In the genomic region with DNA sequence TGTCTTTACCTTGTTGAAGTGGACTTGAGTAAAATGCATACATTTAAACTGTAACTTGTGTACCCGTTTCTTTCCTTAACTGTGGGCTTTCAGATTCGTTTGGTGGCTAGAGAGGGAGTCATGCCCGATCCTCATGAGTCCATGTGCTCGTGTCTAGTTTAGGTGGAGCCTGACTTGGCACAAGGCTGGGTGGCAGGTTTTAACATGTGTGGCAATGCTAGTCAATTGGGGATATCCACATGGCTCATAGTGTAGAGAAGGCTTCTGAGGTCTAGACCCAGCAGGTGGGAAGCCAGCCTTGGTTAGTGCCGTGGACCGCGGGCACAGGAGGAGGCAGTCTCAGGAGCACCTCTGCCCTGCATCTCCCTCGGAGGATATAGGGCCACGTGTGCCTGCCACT, we compare ENCODE assay signal across 14 cellular contexts. TPM values are rescaled to one million over a fixed set of nuclear protein-coding genes. Genes with fewer than 3 reads are reported as not detected.
DNase-seq lines count a peak whose midpoint lies in the region; ATAC-seq and TF ChIP-seq lines count a peak whose summit lies in the region.
"Had no signal": no experiment of that assay in that cellular context is flagged by ENCODE, and none has a peak within 500 bp of the region (broad histone marks: within the 10 kb centered on the region; RNA-seq: fewer than 3 reads in every experiment).

No MANE protein-coding gene starts in this region.

- H3K4me3 ChIP-seq in CD8-positive, alpha-beta T cell (ENCODE audit: low read depth, low read length): no peak overlapping the region
- H3K4me3 ChIP-seq in muscle layer of colon (ENCODE audit: low read depth in 1 of 2, low read length in 2 of 2): no peak overlapping the region
- no peak overlapping the region for H3K4me3 ChIP-seq in PC-9
- H3K4me3 ChIP-seq: colonic mucosa, right lobe of liver had no signal

- H3K4me1 Mint-ChIP-seq in CD8-positive, alpha-beta T cell (ENCODE audit: low read depth): peaks cover 79% of the 10 kb centered on the region
- peaks cover 62% of the 10 kb centered on the region for H3K4me1 Mint-ChIP-seq in activated T-helper 1 cell treated with anti-CD3 and anti-CD28 coated beads, Interleukin-12 subunit alpha, Interleukin-12 subunit beta, Interleukin-2, Interleukin-4 antibody, amounts not matched to agents 30 ng/mL and 10 ng/mL and 1 ng/mL, durations not matched to agents 14 hours and 24 hours and 36 hours (ENCODE audit: low read depth)

- no peaks in the 10 kb centered on the region for H3K27me3 ChIP-seq in CD8-positive, alpha-beta T cell (ENCODE audit: insufficient read depth, low read length)
- H3K27me3 ChIP-seq in muscle layer of colon (ENCODE audit: control insufficient read depth in 1 of 2, insufficient read depth in 2 of 2, low read length in 2 of 2) (no peaks in the 10 kb centered on the region), PC-9 (ENCODE audit: insufficient read depth, low read depth) (no peaks in the 10 kb centered on the region)
- H3K27me3 ChIP-seq: colonic mucosa, right lobe of liver had no signal

- H3K4me3 Mint-ChIP-seq in CD8-positive, alpha-beta T cell: peak overlapping the region; percentile 32
- H3K4me3 Mint-ChIP-seq in activated T-helper 1 cell treated with anti-CD3 and anti-CD28 coated beads, Interleukin-12 subunit alpha, Interleukin-12 subunit beta, Interleukin-2, Interleukin-4 antibody, amounts not matched to agents 30 ng/mL and 10 ng/mL and 1 ng/mL, durations not matched to agents 14 hours and 24 hours and 36 hours: no peak overlapping the region
- H3K4me3 Mint-ChIP-seq: neural crest cell had no signal

- BruUV-seq in PC-9 (replicated peaks; lab: Mats Ljungman, UMichigan): no TSS peak

- intact Hi-C loops in CD8-positive, alpha-beta T cell (cut with DNase I, micrococcal nuclease): no loop called here
- intact Hi-C loops in activated T-helper 1 cell treated with anti-CD3 and anti-CD28 coated beads, Interleukin-12 subunit alpha, Interleukin-12 subunit beta, Interleukin-2, Interleukin-4 antibody, amounts not matched to agents 30 ng/mL and 10 ng/mL and 1 ng/mL, durations not matched to agents 14 hours and 24 hours and 36 hours (cut with micrococcal nuclease): no loop called here
- intact Hi-C loops in PC-9 (cut with micrococcal nuclease; ENCODE audit: unreplicated experiment): no loop called here

- CTCF ChIA-PET in CD8-positive, alpha-beta T cell (lab: Charles Lee): interaction anchor here (1.1 to 1.8 kb wide), 3 partner anchors 8 to 111 kb away, joined by 3 to 12 read pairs (median 3); no protein-coding TSS in a partner anchor
- CTCF ChIA-PET in PC-9 (lab: Charles Lee): interaction anchor here (0.6 kb wide), 1 partner anchor 190 kb away, joined by 3 read pairs; no protein-coding TSS in a partner anchor

- no peaks in the 10 kb centered on the region for H3F3A ChIP-seq in PC-9 (ENCODE audit: insufficient read depth, low read depth)

- H3K79me2 ChIP-seq in PC-9 (ENCODE audit: low read depth): no peaks in the 10 kb centered on the region

- no peak overlapping the region for H3K27ac ChIP-seq in CD8-positive, alpha-beta T cell (ENCODE audit: low read depth, low read length)
- H3K27ac ChIP-seq in muscle layer of colon (ENCODE audit: low read depth, low read length) (peak overlapping the region; percentile 19), PC-9 (no peak overlapping the region)
- H3K27ac ChIP-seq: colonic mucosa, right lobe of liver, RWPE1 had no signal

- no peaks in the 10 kb centered on the region for H3K27me3 Mint-ChIP-seq in CD8-positive, alpha-beta T cell (ENCODE audit: low read depth)
- H3K27me3 Mint-ChIP-seq in activated T-helper 1 cell treated with anti-CD3 and anti-CD28 coated beads, Interleukin-12 subunit alpha, Interleukin-12 subunit beta, Interleukin-2, Interleukin-4 antibody, amounts not matched to agents 30 ng/mL and 10 ng/mL and 1 ng/mL, durations not matched to agents 14 hours and 24 hours and 36 hours (ENCODE audit: insufficient read depth): no peaks in the 10 kb centered on the region

- H3K4me1 ChIP-seq in CD8-positive, alpha-beta T cell (ENCODE audit: insufficient read depth, low read length): peaks cover 76% of the 10 kb centered on the region
- peaks cover 42% of the 10 kb centered on the region for H3K4me1 ChIP-seq in muscle layer of colon (ENCODE audit: insufficient read depth, low read length)
- no peaks in the 10 kb centered on the region for H3K4me1 ChIP-seq in PC-9 (replicated peaks; ENCODE audit: insufficient read depth)
- H3K4me1 ChIP-seq: colonic mucosa, right lobe of liver had no signal

- peak; percentile 5 for DNase-seq in NCI-H2107 treated with DMSO at 0.1 percent for 48 hours (lab: John Stamatoyannopoulos, UW; ENCODE audit: unreplicated experiment)
- DNase-seq in NCI-H2107 (lab: John Stamatoyannopoulos, UW): no peak
- peak in 1 of 7 experiments; percentile 22 for DNase-seq in CD8-positive, alpha-beta T cell
- no peak for DNase-seq in activated T-helper 1 cell treated with anti-CD3 and anti-CD28 coated beads, Interleukin-12 subunit alpha, Interleukin-12 subunit beta, Interleukin-2, Interleukin-4 antibody, amounts not matched to agents 30 ng/mL and 10 ng/mL and 1 ng/mL, durations not matched to agents 14 hours and 24 hours and 36 hours (ENCODE audit: low spot score)
- DNase-seq in putamen (ENCODE audit: low spot score): no peak
- no peak for DNase-seq in medulla oblongata (ENCODE audit: extremely low spot score)
- DNase-seq in PC-9: no peak
- DNase-seq: colonic mucosa, NCI-H1436 treated with DMSO at 0.1 percent for 48 hours, NCI-H526 treated with DMSO at 0.1 percent for 48 hours, right lobe of liver had no signal

- H3K4me2 ChIP-seq in PC-9: no peak overlapping the region

- no peaks in the 10 kb centered on the region for H3K9me2 ChIP-seq in PC-9 (ENCODE audit: insufficient read depth)

- H3K9ac ChIP-seq in muscle layer of colon (ENCODE audit: low read length): no peak overlapping the region

- TF ChIP-seq CTCF in CD8-positive, alpha-beta T cell (IDR thresholded peaks at IDR 0.05): no peak
- TF ChIP-seq CTCF in PC-9 (conservative IDR thresholded peaks at IDR 0.05): no peak

- peaks cover 21% of the 10 kb centered on the region for H3K36me3 Mint-ChIP-seq in CD8-positive, alpha-beta T cell
- H3K36me3 Mint-ChIP-seq in activated T-helper 1 cell treated with anti-CD3 and anti-CD28 coated beads, Interleukin-12 subunit alpha, Interleukin-12 subunit beta, Interleukin-2, Interleukin-4 antibody, amounts not matched to agents 30 ng/mL and 10 ng/mL and 1 ng/mL, durations not matched to agents 14 hours and 24 hours and 36 hours (ENCODE audit: low read depth): peaks cover 14% of the 10 kb centered on the region

- ATAC-seq in CD8-positive, alpha-beta T cell: no peak
- ATAC-seq: right lobe of liver had no signal

- H3K27ac Mint-ChIP-seq in CD8-positive, alpha-beta T cell: peak overlapping the region; percentile 94
- peak overlapping the region; percentile 86 for H3K27ac Mint-ChIP-seq in activated T-helper 1 cell treated with anti-CD3 and anti-CD28 coated beads, Interleukin-12 subunit alpha, Interleukin-12 subunit beta, Interleukin-2, Interleukin-4 antibody, amounts not matched to agents 30 ng/mL and 10 ng/mL and 1 ng/mL, durations not matched to agents 14 hours and 24 hours and 36 hours

- no peaks in the 10 kb centered on the region for H3K9me3 Mint-ChIP-seq in CD8-positive, alpha-beta T cell
- H3K9me3 Mint-ChIP-seq in activated T-helper 1 cell treated with anti-CD3 and anti-CD28 coated beads, Interleukin-12 subunit alpha, Interleukin-12 subunit beta, Interleukin-2, Interleukin-4 antibody, amounts not matched to agents 30 ng/mL and 10 ng/mL and 1 ng/mL, durations not matched to agents 14 hours and 24 hours and 36 hours: no peaks in the 10 kb centered on the region
- H3K9me3 Mint-ChIP-seq: neural crest cell had no signal

- H4K20me1 ChIP-seq in PC-9 (ENCODE audit: insufficient read depth): no peaks in the 10 kb centered on the region

- no peak overlapping the region for H2AFZ ChIP-seq in PC-9

- POLR2A ChIA-PET in CD8-positive, alpha-beta T cell (lab: Charles Lee): interaction anchor here (2.0 kb wide), 1 partner anchor 10 kb away, joined by 7 read pairs; no protein-coding TSS in a partner anchor
- POLR2A ChIA-PET in PC-9 (lab: Charles Lee; ENCODE audit: unreplicated experiment): no interaction called here

- no peaks in the 10 kb centered on the region for H3K9me3 ChIP-seq in CD8-positive, alpha-beta T cell (ENCODE audit: low read length)
- H3K9me3 ChIP-seq in muscle layer of colon (ENCODE audit: low read length) (no peaks in the 10 kb centered on the region), PC-9 (ENCODE audit: insufficient read depth, low read depth) (no peaks in the 10 kb centered on the region)
- H3K9me3 ChIP-seq: colonic mucosa, right lobe of liver had no signal

- no peaks in the 10 kb centered on the region for H3K36me3 ChIP-seq in CD8-positive, alpha-beta T cell (ENCODE audit: insufficient read depth, low read length)
- no peaks in the 10 kb centered on the region for H3K36me3 ChIP-seq in muscle layer of colon (ENCODE audit: insufficient read depth, low read length)
- no peaks in the 10 kb centered on the region for H3K36me3 ChIP-seq in PC-9 (ENCODE audit: low read depth)
- H3K36me3 ChIP-seq: colonic mucosa, right lobe of liver had no signal

RNA-seq across cellular contexts. Expression of a gene that starts 48.5 kb away (rescaled TPM):
- total RNA-seq in CD8-positive, alpha-beta T cell: under 1 TPM in 1 of 2 experiments, not detected in 1; 0.08 TPM
- not detected in 2 replicates for total RNA-seq in activated T-helper 1 cell treated with anti-CD3 and anti-CD28 coated beads, Interleukin-12 subunit alpha, Interleukin-12 subunit beta, Interleukin-2, Interleukin-4 antibody, amounts not matched to agents 30 ng/mL and 10 ng/mL and 1 ng/mL, durations not matched to agents 14 hours and 24 hours and 36 hours
- 3.1 and 4.4 TPM in 2 replicates for total RNA-seq in PC-9 (2021)
